In genomic region chrX:101550825-101551767, GRCh38 we compare ENCODE assay signal across 8 cellular contexts. TPM values are rescaled to one million over a fixed set of nuclear protein-coding genes. Genes with fewer than 3 reads are reported as not detected.
DNase-seq lines count a peak whose midpoint lies in the region; ATAC-seq, FAIRE-seq and TF ChIP-seq lines count a peak whose summit lies in the region.

No MANE protein-coding gene starts in this region.

- H3K27ac ChIP-seq in A549 (no peak overlapping the region), GM23338 (ENCODE audit: low read depth) (peak overlapping the region; percentile 86; the same call in 1 of the 2 replicates), neural cell (ENCODE audit: low read length) (peak overlapping the region; percentile 76)

- H3K27me3 ChIP-seq in GM23338 (ENCODE audit: insufficient read depth): no peaks in the 10 kb centered on the region
- no peaks in the 10 kb centered on the region for H3K27me3 ChIP-seq in neural cell (ENCODE audit: insufficient read depth, low read depth, low read length)

- H3K36me3 Mint-ChIP-seq in GM23338 (ENCODE audit: low read depth): peaks cover 8% of the 10 kb centered on the region; the same call in 1 of the 3 replicates
- H3K36me3 Mint-ChIP-seq in activated CD8-positive, alpha-beta T cell treated with anti-CD3 and anti-CD28 coated beads, Interleukin-2, amount 10 ng/mL, durations not matched to agents 7 days and 5 days (ENCODE audit: low read depth): no peaks in the 10 kb centered on the region

- H3K4me3 ChIP-seq in A549: peak overlapping the region; percentile 31
- peak overlapping the region; percentile 68 for H3K4me3 ChIP-seq in GM23338
- H3K4me3 ChIP-seq in neural cell (ENCODE audit: low read length): peak overlapping the region; percentile 68

- TF ChIP-seq RAD21 in A549 (conservative IDR thresholded peaks at IDR 0.05 in 1 of 2, IDR thresholded peaks at IDR 0.05 in 1 of 2): no peak
- no peak for TF ChIP-seq RAD21 in neural cell (conservative IDR thresholded peaks at IDR 0.05)

- POLR2A ChIA-PET in A549 (lab: Yijun Ruan, JAX): no interaction called here
- POLR2A ChIA-PET in activated CD8-positive, alpha-beta T cell treated with anti-CD3 and anti-CD28 coated beads, Interleukin-2, amount 10 ng/mL, durations not matched to agents 7 days and 5 days (lab: Charles Lee): no interaction called here

- no peaks in the 10 kb centered on the region for H3K79me2 ChIP-seq in GM23338 (replicated peaks; ENCODE audit: insufficient read depth)
- no peaks in the 10 kb centered on the region for H3K79me2 ChIP-seq in neural cell (replicated peaks; ENCODE audit: insufficient read depth, low read length)

- H4K20me1 ChIP-seq in GM23338 (replicated peaks; ENCODE audit: insufficient read depth): no peaks in the 10 kb centered on the region
- H4K20me1 ChIP-seq in neural cell (ENCODE audit: insufficient read depth): no peaks in the 10 kb centered on the region

- DNase-seq in A549 (ENCODE audit: low read depth in 1 of 2, low spot score in 1 of 2) (no peak), GM23338 (ENCODE audit: low spot score) (peak; percentile 68), frontal cortex (ENCODE audit: low spot score in 2 of 2) (peak; percentile 19 to 44), SIG-M5 treated with dmso at 0.1 percent for 504 hours (lab: John Stamatoyannopoulos, UW; ENCODE audit: unreplicated experiment) (no peak), GM20000 (ENCODE audit: low spot score) (no peak)
- no peak for DNase-seq in activated CD8-positive, alpha-beta T cell treated with anti-CD3 and anti-CD28 coated beads, Interleukin-2, amount 10 ng/mL, durations not matched to agents 7 days and 5 days

- peak overlapping the region; percentile 78 for H3K9ac ChIP-seq in neural cell (ENCODE audit: low read length)

- ATAC-seq in A549: peak; percentile 43 to 83; a peak in 4 of 6 replicates
- peak; percentile 76 for ATAC-seq in GM23338
- ATAC-seq in activated CD8-positive, alpha-beta T cell treated with anti-CD3 and anti-CD28 coated beads, Interleukin-2, amount 10 ng/mL, durations not matched to agents 7 days and 5 days: peak; percentile 19
- no peak for ATAC-seq in HG03196 (IDR thresholded peaks at IDR 0.05; ENCODE audit: unreplicated experiment)

- TF ChIP-seq EP300 in A549 (IDR thresholded peaks at IDR 0.05) (no peak), neural cell (conservative IDR thresholded peaks at IDR 0.05; ENCODE audit: poor library complexity, severe bottlenecking) (no peak)

- CTCF ChIA-PET in A549 (lab: Yijun Ruan, JAX): no interaction called here
- CTCF ChIA-PET in activated CD8-positive, alpha-beta T cell treated with anti-CD3 and anti-CD28 coated beads, Interleukin-2, amount 10 ng/mL, durations not matched to agents 7 days and 5 days (lab: Charles Lee): no interaction called here

- H3K4me2 ChIP-seq in A549 (peak overlapping the region; percentile 65), GM23338 (peak overlapping the region; percentile 88), neural cell (ENCODE audit: low read length) (no peak overlapping the region)

- no peak for TF ChIP-seq POLR2A in A549 (IDR thresholded peaks at IDR 0.05; ENCODE audit: low read length)

- H3K9me2 ChIP-seq in GM23338 (ENCODE audit: insufficient read depth): no peaks in the 10 kb centered on the region
- H3K9me2 ChIP-seq in neural cell (ENCODE audit: insufficient read depth, low read length): no peaks in the 10 kb centered on the region

- H2AFZ ChIP-seq in GM23338 (peak overlapping the region; percentile 98), neural cell (ENCODE audit: low read depth, low read length) (peak overlapping the region; percentile 33)

- WGBS in A549 (ENCODE audit: missing lambda C conversion rate): 41% methylated on average over 22 of the region's 34 CpGs

- peaks cover 7% of the 10 kb centered on the region for H3K27me3 Mint-ChIP-seq in GM23338 (ENCODE audit: insufficient read depth, low read depth, poor library complexity)
- peaks cover 5% of the 10 kb centered on the region for H3K27me3 Mint-ChIP-seq in activated CD8-positive, alpha-beta T cell treated with anti-CD3 and anti-CD28 coated beads, Interleukin-2, amount 10 ng/mL, durations not matched to agents 7 days and 5 days (ENCODE audit: low read depth)

- H3K4me1 Mint-ChIP-seq in GM23338: peaks cover 17% of the 10 kb centered on the region; the same call in 2 of the 3 replicates
- peaks cover 11% of the 10 kb centered on the region for H3K4me1 Mint-ChIP-seq in activated CD8-positive, alpha-beta T cell treated with anti-CD3 and anti-CD28 coated beads, Interleukin-2, amount 10 ng/mL, durations not matched to agents 7 days and 5 days (ENCODE audit: low read depth)

- H3F3A ChIP-seq in GM23338 (replicated peaks; ENCODE audit: low read depth) (no peaks in the 10 kb centered on the region), neural cell (ENCODE audit: insufficient read depth, low read length, poor library complexity, severe bottlenecking) (no peaks in the 10 kb centered on the region)

- FAIRE-seq in A549 (lab: Jason Lieb, UNC) (no peak), frontal cortex (lab: Jason Lieb, UNC) (no peak)

- H3K36me3 ChIP-seq in GM23338 (ENCODE audit: insufficient read depth) (no peaks in the 10 kb centered on the region), neural cell (ENCODE audit: insufficient read depth, low read length) (no peaks in the 10 kb centered on the region)

- H3K27ac Mint-ChIP-seq in GM23338: peak overlapping the region; percentile 89
- no peak overlapping the region for H3K27ac Mint-ChIP-seq in activated CD8-positive, alpha-beta T cell treated with anti-CD3 and anti-CD28 coated beads, Interleukin-2, amount 10 ng/mL, durations not matched to agents 7 days and 5 days

- H3K4me3 Mint-ChIP-seq in GM23338: peak overlapping the region; percentile 87
- peak overlapping the region; percentile 56 for H3K4me3 Mint-ChIP-seq in activated CD8-positive, alpha-beta T cell treated with anti-CD3 and anti-CD28 coated beads, Interleukin-2, amount 10 ng/mL, durations not matched to agents 7 days and 5 days

- no peaks in the 10 kb centered on the region for H3K9me3 Mint-ChIP-seq in GM23338
- no peaks in the 10 kb centered on the region for H3K9me3 Mint-ChIP-seq in activated CD8-positive, alpha-beta T cell treated with anti-CD3 and anti-CD28 coated beads, Interleukin-2, amount 10 ng/mL, durations not matched to agents 7 days and 5 days (ENCODE audit: insufficient read depth)

- H3K4me1 ChIP-seq in A549 (no peaks in the 10 kb centered on the region), GM23338 (ENCODE audit: insufficient read depth) (no peaks in the 10 kb centered on the region; the same call in 1 of the 2 replicates)

- no peaks in the 10 kb centered on the region for H3K9me3 ChIP-seq in A549
- no peaks in the 10 kb centered on the region for H3K9me3 ChIP-seq in neural cell (ENCODE audit: low read length)

- TF ChIP-seq CTCF in A549 (IDR thresholded peaks at IDR 0.05): no peak
- TF ChIP-seq CTCF in GM23338 (conservative IDR thresholded peaks at IDR 0.05; ENCODE audit: low read depth in 2 of 2): no peak
- no peak for TF ChIP-seq CTCF in neural cell (IDR thresholded peaks at IDR 0.05; ENCODE audit: poor library complexity, severe bottlenecking)
- TF ChIP-seq CTCF in GM20000 (IDR thresholded peaks at IDR 0.05; ENCODE audit: extremely low read depth, missing control alignments): no peak

TF ChIP-seq in A549, 52 proteins besides CTCF, POLR2A, EP300 and RAD21:
- TF ChIP-seq RNF2 (IDR thresholded peaks at IDR 0.05; ENCODE audit: borderline replicate concordance, low read depth): no peak
- no peak for TF ChIP-seq PHF8 (IDR thresholded peaks at IDR 0.05; ENCODE audit: borderline replicate concordance, low read depth)
- TF ChIP-seq HEYL (CRISPR knock-in tag; IDR thresholded peaks at IDR 0.05): no peak
- no peak for TF ChIP-seq EHF (CRISPR knock-in tag; IDR thresholded peaks at IDR 0.05)
- no peak for TF ChIP-seq POLR2AphosphoS2 (conservative IDR thresholded peaks at IDR 0.05; ENCODE audit: low read length)
- TF ChIP-seq ZC3H11A (IDR thresholded peaks at IDR 0.05): no peak
- TF ChIP-seq CEBPB (IDR thresholded peaks at IDR 0.05): no peak
- TF ChIP-seq HOXB5 (CRISPR knock-in tag; IDR thresholded peaks at IDR 0.05): no peak
- TF ChIP-seq JUN (IDR thresholded peaks at IDR 0.05): no peak

TF ChIP-seq in neural cell, 6 proteins besides CTCF, POLR2A, EP300 and RAD21 (continues in another document):
- no peak for TF ChIP-seq SMC3 (conservative IDR thresholded peaks at IDR 0.05; ENCODE audit: poor library complexity)

RNA-seq across cellular contexts. Expression of gene ARMCX1, which starts 0.7 kb away (rescaled TPM):
- polyA plus RNA-seq in A549 (2011; rRNA removed): 0.89 and 1.0 TPM in 2 replicates
- 0.36 and 0.39 TPM in 2 replicates for polyA plus RNA-seq in A549 (2012; cell fraction: cytosol; rRNA removed)
- 0.36 and 0.45 TPM in 2 replicates for polyA plus RNA-seq in A549 (2012; cell fraction: nucleus; rRNA removed)
- polyA plus RNA-seq in A549 (2017; fragmentation: RNase III; extraction: RNeasy Plus Mini Kit Qiagen cat#74134 plus additional on column Dnase treatment): 0.29 to 0.48 TPM (median 0.40 TPM) in 3 replicates
- 0.37 and 0.54 TPM in 2 replicates for polyA minus RNA-seq in A549 (2011; rRNA and poly(A)+ RNA removed)
- 22.9 and 26.9 TPM in 2 replicates for total RNA-seq in GM23338 (2014; rRNA removed; shearing (Covaris generic))
- 27.9 and 28.0 TPM in 2 replicates for polyA plus RNA-seq in GM23338 (2016; fragmentation: Nextera tagmentation; extraction: Ambion mirVana)
- total RNA-seq in activated CD8-positive, alpha-beta T cell treated with anti-CD3 and anti-CD28 coated beads, Interleukin-2, amount 10 ng/mL, durations not matched to agents 7 days and 5 days: under 1 TPM in 1 of 2 experiments, not detected in 1; 0.18 TPM
- 120 TPM for total RNA-seq in frontal cortex
- 81.8 and 84.5 TPM in 2 replicates for polyA plus RNA-seq in neural cell
- polyA minus RNA-seq in neural cell: 71.6 and 78.4 TPM in 2 replicates

Comparison
In these comparisons a context has a peak if more than half of its experiments do, and no peak if none do; other contexts are left out.
1. DNase-seq: peak in GM23338 (single experiment) and frontal cortex (2 of 2); none in A549 (0 of 2), activated CD8-positive, alpha-beta T cell treated with anti-CD3 and anti-CD28 coated beads, Interleukin-2, amount 10 ng/mL, durations not matched to agents 7 days and 5 days (single experiment), SIG-M5 treated with dmso at 0.1 percent for 504 hours (single experiment) and GM20000 (single experiment).
2. H3K27ac ChIP-seq: peak in GM23338 (single experiment) and neural cell (single experiment); none in A549 (0 of 2).
3. RNA of gene ARMCX1, which starts 0.7 kb away (total RNA-seq): 120 TPM in frontal cortex (single experiment) and 22.9 to 26.9 TPM in GM23338; 0.18 TPM in activated CD8-positive, alpha-beta T cell treated with anti-CD3 and anti-CD28 coated beads, Interleukin-2, amount 10 ng/mL, durations not matched to agents 7 days and 5 days; every median in the first group is over 10 times any median in the second.
4. Peak in every context shown above with its lines, with median percentiles within 50 percentile points of each other: H3K4me3 ChIP-seq.